6 cellular contexts compared by ENCODE assay signal in genomic region chr6:57365076-57365583, GRCh38. TPM values are rescaled to one million over a fixed set of nuclear protein-coding genes. Genes with fewer than 3 reads are reported as not detected.
A peak's percentile ranks its signal among the peaks of the same experiment; 100 is the strongest.
DNase-seq lines count a peak whose midpoint lies in the region; TF ChIP-seq lines count a peak whose summit lies in the region.
"Not testable (repeated sequence)": the region's sequence is repeated elsewhere in the genome, so short reads cannot be mapped to it uniquely, and the experiment has no call there.

No MANE protein-coding gene starts in this region.

- H3K4me2 ChIP-seq in GM23248 (ENCODE audit: unreplicated experiment): not testable (repeated sequence)

- WGBS in GM23248 (ENCODE audit: low coverage in 1 of 2, low lambda C conversion rate in 2 of 2, missing lambda C conversion rate in 2 of 2), 2 experiments: 97 to 100% methylated on average over 2 of the region's 2 CpGs

- not testable (repeated sequence) for H3K36me3 ChIP-seq in GM23248 (ENCODE audit: low read depth)

- not testable (repeated sequence) for H4K20me1 ChIP-seq in GM23248 (ENCODE audit: insufficient read depth)

- not testable (repeated sequence) for H3K9me3 ChIP-seq in GM23248 (ENCODE audit: low read depth)

- H2AFZ ChIP-seq in GM23248: not testable (repeated sequence)

- peaks cover 30% of the 10 kb centered on the region for H3K4me1 ChIP-seq in GM23248 (ENCODE audit: insufficient read depth)

- not testable (repeated sequence) for H3K9ac ChIP-seq in GM23248

- not testable (repeated sequence) for H3K9me2 ChIP-seq in GM23248 (ENCODE audit: insufficient read depth)

- H3K27me3 ChIP-seq in GM23248 (replicated peaks; ENCODE audit: insufficient read depth): not testable (repeated sequence)

- peaks cover 16% of the 10 kb centered on the region for H3F3A ChIP-seq in GM23248 (ENCODE audit: insufficient read depth)

- in situ Hi-C loops in GM23248 (cut with MboI): not testable (repeated sequence)

- DNase-seq in DMS 273 (lab: John Stamatoyannopoulos, UW; ENCODE audit: unreplicated experiment) (peak; percentile 19), GM23248 (peak; percentile 23), NCI-H226 (peak; percentile 11), amniotic epithelial cell (ENCODE audit: low read depth) (peak; percentile 56), fibroblast of gingiva (ENCODE audit: low read depth) (peak; percentile 54), fibroblast of villous mesenchyme (ENCODE audit: low read depth) (peak; percentile 46)

- TF ChIP-seq CTCF in fibroblast of villous mesenchyme (IDR thresholded peaks at IDR 0.05; ENCODE audit: insufficient read depth, low read depth, low read length): not testable (repeated sequence)

- H3K27ac ChIP-seq in GM23248: not testable (repeated sequence)

- not testable (repeated sequence) for H3K4me3 ChIP-seq in GM23248; fibroblast of villous mesenchyme (ENCODE audit: low read depth, low read length)

- peaks cover 64% of the 10 kb centered on the region for H3K79me2 ChIP-seq in GM23248 (ENCODE audit: insufficient read depth)

RNA-seq across cellular contexts. Expression of gene PRIM2, which starts 47.7 kb away (rescaled TPM):
- total RNA-seq in GM23248 (2014; rRNA removed; shearing (Covaris generic)): 51.2 and 61.3 TPM in 2 replicates
- 27.9 and 30.6 TPM in 2 replicates for polyA plus RNA-seq in GM23248 (2016; fragmentation: Nextera tagmentation; extraction: Ambion mirVana)
- 33.8 and 51.0 TPM in 2 replicates for total RNA-seq in fibroblast of villous mesenchyme
